Comparison of ENCODE assay signal across 7 cellular contexts in the genomic region with DNA sequence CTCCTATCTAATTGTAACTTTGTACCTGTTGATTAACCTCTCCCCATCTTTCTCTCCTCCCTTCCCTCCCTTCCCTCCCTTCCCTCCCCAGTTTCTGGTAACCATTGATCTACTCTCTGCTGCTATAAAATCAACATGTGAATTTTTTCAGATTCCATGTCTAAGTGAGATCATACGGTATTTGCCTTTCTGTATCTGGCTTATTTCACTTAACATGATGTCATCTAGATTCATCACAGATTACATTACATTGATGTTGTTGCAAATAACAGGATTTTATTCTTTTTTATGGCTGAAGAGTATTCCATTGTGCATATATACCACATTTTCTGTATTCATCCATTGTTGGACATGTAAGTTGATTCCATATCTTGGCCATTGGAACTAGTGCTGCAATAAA.
"Had no signal": no experiment of that assay in that cellular context is flagged by ENCODE, and none has a peak within 500 bp of the region (broad histone marks: within the 10 kb centered on the region; RNA-seq: fewer than 3 reads in every experiment).

No MANE protein-coding gene starts in this region.

- DNase-seq: GDM1, GF-D8 had no signal

- FAIRE-seq: G401.6, GM12891, GM12892, GM18507, GM19239 had no signal
